Comparison of ENCODE assay signal across 11 cellular contexts in the genomic region with DNA sequence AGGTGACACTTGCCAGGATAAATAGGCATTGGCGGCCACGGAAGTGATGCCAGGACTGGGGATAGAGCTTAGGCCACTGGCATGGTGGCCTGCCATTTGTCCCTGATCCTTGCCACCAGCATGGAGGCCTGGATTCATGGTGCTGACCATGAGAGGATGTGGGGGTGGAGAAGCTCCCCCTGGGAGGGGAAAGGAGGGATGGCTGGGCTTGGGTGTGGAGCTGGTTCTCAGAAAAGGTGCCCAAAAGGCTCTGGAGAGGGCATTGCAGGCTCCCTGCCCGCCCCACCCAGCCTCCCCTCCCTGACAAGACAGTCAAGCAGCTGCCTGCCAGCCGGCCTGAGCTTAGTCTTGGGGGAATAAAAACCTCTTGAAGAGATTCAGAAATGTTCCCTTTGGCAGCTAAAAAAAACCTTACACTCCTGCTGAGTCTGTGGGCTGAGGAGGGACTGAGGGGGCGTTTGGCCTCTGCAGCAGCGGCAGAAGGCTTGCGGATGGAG.
A peak's percentile ranks its signal among the peaks of the same experiment; 100 is the strongest.
DNase-seq lines count a peak whose midpoint lies in the region; ATAC-seq and TF ChIP-seq lines count a peak whose summit lies in the region.
"Had no signal": no experiment of that assay in that cellular context is flagged by ENCODE, and none has a peak within 500 bp of the region (broad histone marks: within the 10 kb centered on the region; RNA-seq: fewer than 3 reads in every experiment).

No MANE protein-coding gene starts in this region.

- TF ChIP-seq POLR2A in heart left ventricle (IDR thresholded peaks at IDR 0.05), result no peak
- TF ChIP-seq POLR2A in gastroesophageal sphincter (IDR thresholded peaks at IDR 0.05), result no peak

- H3K27ac ChIP-seq in heart left ventricle, result peak overlapping the region in 11 of 12 donors; percentile 86 to 98 (median 93)
- peak overlapping the region; percentile 2 to 95 (median 85) for H3K27ac ChIP-seq in gastroesophageal sphincter
- peak overlapping the region; percentile 11 for H3K27ac ChIP-seq in psoas muscle

- H3K36me3 ChIP-seq in heart left ventricle, result peaks cover 0 to 8% (median 0%) of the 10 kb centered on the region in 9 donors
- H3K36me3 ChIP-seq in gastroesophageal sphincter, result no peaks in the 10 kb centered on the region
- no peaks in the 10 kb centered on the region for H3K36me3 ChIP-seq in psoas muscle (ENCODE audit: insufficient read depth in 1 of 2, low read depth in 1 of 2)

- TF ChIP-seq CTCF in heart left ventricle (IDR thresholded peaks at IDR 0.05), result no peak
- TF ChIP-seq CTCF in gastroesophageal sphincter (IDR thresholded peaks at IDR 0.05), result no peak
- TF ChIP-seq CTCF in psoas muscle (IDR thresholded peaks at IDR 0.05), result no peak

- H3K27me3 ChIP-seq in heart left ventricle (no peaks in the 10 kb centered on the region), gastroesophageal sphincter (no peaks in the 10 kb centered on the region), psoas muscle (ENCODE audit: insufficient read depth in 3 of 3, low read length in 2 of 3) (no peaks in the 10 kb centered on the region)

- DNase-seq in heart left ventricle (peak in 2 of 5 donors; percentile 47 to 58), Right ventricle myocardium superior (no peak), psoas muscle (no peak), iPS-NIHi7 (ENCODE audit: extremely low spot score) (no peak)
- no peak for DNase-seq in activated CD4-positive, alpha-beta T cell treated with anti-CD3 and anti-CD28 coated beads for 1 hour
- DNase-seq: activated T-cell treated with anti-CD3 and anti-CD28 coated beads for 4 hours, NCI-H2029 treated with DMSO at 0.1 percent for 48 hours, retina had no signal

- TF ChIP-seq EP300 in gastroesophageal sphincter (IDR thresholded peaks at IDR 0.05), result no peak

- H3K4me1 ChIP-seq in heart left ventricle (peaks cover 28 to 87% (median 72%) of the 10 kb centered on the region in 12 donors), gastroesophageal sphincter (peaks cover 7 to 81% (median 63%) of the 10 kb centered on the region in 3 donors), psoas muscle (peaks cover 48% of the 10 kb centered on the region)

- WGBS in heart left ventricle, 4 donors, result 61 to 73% (median 72%) methylated on average over 5 to 7 of the region's 7 CpGs
- WGBS in gastroesophageal sphincter (ENCODE audit: low coverage in 1 of 2), 2 donors, result 30 to 68% methylated on average over 3 to 4 of the region's 7 CpGs
- WGBS in psoas muscle, 3 donors, result 59 to 76% (median 60%) methylated on average over 7 of the region's 7 CpGs

- no peak overlapping the region for H3K4me3 ChIP-seq in heart left ventricle
- H3K4me3 ChIP-seq in gastroesophageal sphincter, result no peak overlapping the region
- H3K4me3 ChIP-seq in psoas muscle, result no peak overlapping the region

- H3K9me3 ChIP-seq in heart left ventricle, result no peaks in the 10 kb centered on the region
- no peaks in the 10 kb centered on the region for H3K9me3 ChIP-seq in gastroesophageal sphincter
- H3K9me3 ChIP-seq in psoas muscle, result no peaks in the 10 kb centered on the region

- ATAC-seq in heart left ventricle (no peak), Right ventricle myocardium superior (ENCODE audit: poor library complexity) (no peak), gastroesophageal sphincter (no peak), psoas muscle (no peak), HG02571 (IDR thresholded peaks at IDR 0.05; ENCODE audit: unreplicated experiment) (no peak), HG02884 (IDR thresholded peaks at IDR 0.05; ENCODE audit: unreplicated experiment) (no peak)

- intact Hi-C loops in heart left ventricle (cut with DNase I), result loop anchor here in 1 of 10 donors (5.0 kb wide), 1 partner anchor 46 kb away; no protein-coding TSS in a partner anchor
- intact Hi-C loops in Right ventricle myocardium superior (cut with DNase I), result no loop called here
- intact Hi-C loops in psoas muscle (cut with DNase I), result no loop called here

Comparison
In these comparisons a context has a peak if more than half of its experiments do, and no peak if none do; other contexts are left out.
1. H3K27ac ChIP-seq: peak in every context shown above with its lines; median percentile 93 in heart left ventricle; 85 in gastroesophageal sphincter; 11 in psoas muscle.